Comparison of ENCODE assay signal across 1 cellular context in genomic region chr15:59360896-59361295, GRCh38.
TF ChIP-seq lines count a peak whose summit lies in the region.

No MANE protein-coding gene starts in this region.

TF ChIP-seq in GM23338, 12 proteins besides CTCF, POLR2A, EP300 and RAD21:
- TF ChIP-seq EZH2 (IDR thresholded peaks at IDR 0.05; ENCODE audit: low read depth, unreplicated experiment) (no peak), ZNF462 (CRISPR knock-in tag; IDR thresholded peaks at IDR 0.05) (no peak), ZNF114 (CRISPR knock-in tag; IDR thresholded peaks at IDR 0.05) (no peak), CREB1 (CRISPR knock-in tag; IDR thresholded peaks at IDR 0.05; ENCODE audit: low read depth) (no peak), STAT1 (IDR thresholded peaks at IDR 0.05; ENCODE audit: unreplicated experiment) (no peak), ZNF331 (CRISPR knock-in tag; IDR thresholded peaks at IDR 0.05; ENCODE audit: low read depth) (no peak), EZH2phosphoT487 (IDR thresholded peaks at IDR 0.05; ENCODE audit: unreplicated experiment) (no peak), ETS1 (IDR thresholded peaks at IDR 0.05) (no peak), NANOG (IDR thresholded peaks at IDR 0.05; ENCODE audit: borderline replicate concordance) (no peak), POLR2AphosphoS5 (IDR thresholded peaks at IDR 0.05; ENCODE audit: low read depth) (no peak), JUNB (IDR thresholded peaks at IDR 0.05; ENCODE audit: unreplicated experiment) (no peak), REST (IDR thresholded peaks at IDR 0.05; ENCODE audit: unreplicated experiment) (no peak)
